Comparison of ENCODE assay signal across 11 cellular contexts in the genomic region with DNA sequence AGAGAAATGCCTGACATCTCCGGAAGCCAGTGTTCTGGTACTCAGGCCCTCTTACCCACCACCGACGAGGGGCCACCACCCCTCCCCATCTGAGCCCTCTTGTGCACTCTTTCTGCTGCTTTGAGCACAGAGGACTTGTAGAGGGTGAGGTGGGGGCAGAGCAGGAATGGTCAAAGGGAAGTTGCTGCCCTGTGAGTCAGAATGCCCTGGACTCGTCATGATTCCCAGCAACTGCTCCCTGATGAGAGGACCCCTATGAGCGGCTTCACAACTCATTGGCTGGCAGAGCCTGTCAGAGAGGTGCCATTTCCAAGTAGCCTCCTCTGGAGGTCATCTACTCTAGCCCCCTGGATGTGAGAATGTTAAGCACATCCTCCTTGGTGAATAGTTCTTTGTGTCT. TPM values are rescaled to one million over a fixed set of nuclear protein-coding genes. Genes with fewer than 3 reads are reported as not detected.
DNase-seq lines count a peak whose midpoint lies in the region; ATAC-seq and TF ChIP-seq lines count a peak whose summit lies in the region.
"Had no signal": no experiment of that assay in that cellular context is flagged by ENCODE, and none has a peak within 500 bp of the region (broad histone marks: within the 10 kb centered on the region; RNA-seq: fewer than 3 reads in every experiment).

No MANE protein-coding gene starts in this region.

- TF ChIP-seq EP300 in upper lobe of left lung (IDR thresholded peaks at IDR 0.05) = peak in 1 of 4 donors; percentile 52

- peak; percentile 14 to 43 (median 26) for ATAC-seq in right lobe of liver
- peak in 1 of 2 donors; percentile 39 for ATAC-seq in upper lobe of left lung (ENCODE audit: low FRiP score in 2 of 2)
- ATAC-seq: A549 had no signal

- H3K4me3 ChIP-seq in right lobe of liver = peak overlapping the region; percentile 14 to 27 (median 20)
- peak overlapping the region in 3 of 4 donors; percentile 36 to 52 (median 47) for H3K4me3 ChIP-seq in upper lobe of left lung
- H3K4me3 ChIP-seq: A549, prostate gland had no signal

- TF ChIP-seq POLR2A in right lobe of liver (IDR thresholded peaks at IDR 0.05) (no peak), upper lobe of left lung (IDR thresholded peaks at IDR 0.05) (peak in 1 of 4 donors; percentile 10)

- H3K27me3 ChIP-seq in right lobe of liver (no peaks in the 10 kb centered on the region), upper lobe of left lung (no peaks in the 10 kb centered on the region)

- peak overlapping the region in 1 of 3 donors; percentile 51 for H3K27ac ChIP-seq in right lobe of liver
- peak overlapping the region; percentile 72 to 86 (median 80) for H3K27ac ChIP-seq in upper lobe of left lung
- H3K27ac ChIP-seq: A549, prostate gland had no signal

- H3K9me3 Mint-ChIP-seq in activated CD4-positive, alpha-beta T cell treated with anti-CD3 and anti-CD28 coated beads, Interleukin-2, amount 10 ng/mL, durations not matched to agents 7 days and 5 days = no peaks in the 10 kb centered on the region
- H3K9me3 Mint-ChIP-seq in chondrocyte (ENCODE audit: low read depth) = no peaks in the 10 kb centered on the region

- H3K27ac Mint-ChIP-seq in activated CD4-positive, alpha-beta T cell treated with anti-CD3 and anti-CD28 coated beads, Interleukin-2, amount 10 ng/mL, durations not matched to agents 7 days and 5 days = peak overlapping the region; percentile 27
- peak overlapping the region; percentile 27 for H3K27ac Mint-ChIP-seq in chondrocyte (ENCODE audit: unreplicated experiment)

- H3K4me1 ChIP-seq in right lobe of liver (no peaks in the 10 kb centered on the region), upper lobe of left lung (peaks cover 13 to 35% (median 21%) of the 10 kb centered on the region in 4 donors)
- H3K4me1 ChIP-seq: A549, prostate gland had no signal

- 100% methylated on average over 1 of the region's 5 CpGs for WGBS in right lobe of liver (ENCODE audit: insufficient coverage, low coverage, low lambda C conversion rate, missing lambda C conversion rate)
- WGBS in upper lobe of left lung, 2 donors = 37 to 68% methylated on average over 3 to 5 of the region's 5 CpGs

- POLR2A ChIA-PET in activated CD4-positive, alpha-beta T cell treated with anti-CD3 and anti-CD28 coated beads, Interleukin-2, amount 10 ng/mL, durations not matched to agents 7 days and 5 days (lab: Charles Lee) = no interaction called here

- H3K36me3 Mint-ChIP-seq in activated CD4-positive, alpha-beta T cell treated with anti-CD3 and anti-CD28 coated beads, Interleukin-2, amount 10 ng/mL, durations not matched to agents 7 days and 5 days (ENCODE audit: low read depth) = no peaks in the 10 kb centered on the region
- no peaks in the 10 kb centered on the region for H3K36me3 Mint-ChIP-seq in chondrocyte (ENCODE audit: low read depth)

- no peaks in the 10 kb centered on the region for H3K27me3 Mint-ChIP-seq in activated CD4-positive, alpha-beta T cell treated with anti-CD3 and anti-CD28 coated beads, Interleukin-2, amount 10 ng/mL, durations not matched to agents 7 days and 5 days
- no peaks in the 10 kb centered on the region for H3K27me3 Mint-ChIP-seq in chondrocyte (ENCODE audit: low read depth)

- H3K36me3 ChIP-seq in right lobe of liver = no peaks in the 10 kb centered on the region
- H3K36me3 ChIP-seq in upper lobe of left lung = peaks cover 0 to 9% (median 0%) of the 10 kb centered on the region in 4 donors
- H3K36me3 ChIP-seq: prostate gland had no signal

- peaks cover 44% of the 10 kb centered on the region for H3K4me1 Mint-ChIP-seq in activated CD4-positive, alpha-beta T cell treated with anti-CD3 and anti-CD28 coated beads, Interleukin-2, amount 10 ng/mL, durations not matched to agents 7 days and 5 days
- H3K4me1 Mint-ChIP-seq in chondrocyte (ENCODE audit: low read depth) = peaks cover 48% of the 10 kb centered on the region

- TF ChIP-seq CTCF in chondrocyte (IDR thresholded peaks at IDR 0.05) = no peak
- no peak for TF ChIP-seq CTCF in right lobe of liver (IDR thresholded peaks at IDR 0.05)
- peak in 1 of 6 experiments; percentile 20 for TF ChIP-seq CTCF in upper lobe of left lung (IDR thresholded peaks at IDR 0.05)

- DNase-seq in activated CD4-positive, alpha-beta T cell treated with anti-CD3 and anti-CD28 coated beads, Interleukin-2, amount 10 ng/mL, durations not matched to agents 7 days and 5 days = no peak
- no peak for DNase-seq in activated CD4-positive, alpha-beta T cell treated with anti-CD3 and anti-CD28 coated beads, Interleukin-2, amount 50 U/mL, for 4 hours
- no peak for DNase-seq in chondrocyte (ENCODE audit: low spot score)
- no peak for DNase-seq in right lobe of liver
- no peak for DNase-seq in upper lobe of left lung
- DNase-seq in SKM-1 (lab: John Stamatoyannopoulos, UW; ENCODE audit: unreplicated experiment) = no peak
- DNase-seq in effector CD8-positive, alpha-beta T cell (lab: John Stamatoyannopoulos, UW) = no peak
- no peak for DNase-seq in T1000 (lab: John Stamatoyannopoulos, UW)

- intact Hi-C loops in right lobe of liver (cut with DNase I) = no loop called here

- no peak overlapping the region for H3K4me3 Mint-ChIP-seq in activated CD4-positive, alpha-beta T cell treated with anti-CD3 and anti-CD28 coated beads, Interleukin-2, amount 10 ng/mL, durations not matched to agents 7 days and 5 days
- H3K4me3 Mint-ChIP-seq in chondrocyte (ENCODE audit: unreplicated experiment) = no peak overlapping the region

- H3K9me3 ChIP-seq in right lobe of liver (no peaks in the 10 kb centered on the region), upper lobe of left lung (no peaks in the 10 kb centered on the region)
- H3K9me3 ChIP-seq: A549, prostate gland had no signal

- CTCF ChIA-PET in activated CD4-positive, alpha-beta T cell treated with anti-CD3 and anti-CD28 coated beads, Interleukin-2, amount 10 ng/mL, durations not matched to agents 7 days and 5 days (lab: Charles Lee) = interaction anchor here (1.0 to 2.1 kb wide), 5 partner anchors 12 to 71 kb away, joined by 3 to 9 read pairs (median 4); a partner anchor contains a TSS

RNA-seq across cellular contexts. Expression of a gene that starts 0.8 kb away (rescaled TPM):
- under 1 TPM; 0.45 to 0.73 TPM for total RNA-seq in activated CD4-positive, alpha-beta T cell treated with anti-CD3 and anti-CD28 coated beads, Interleukin-2, amount 10 ng/mL, durations not matched to agents 7 days and 5 days
- total RNA-seq in chondrocyte = 0.62 TPM in 1 of 3 replicates, not detected in the others
- total RNA-seq in right lobe of liver = 1 to 10 TPM; 1.2 to 5.1 (median 2.3) TPM
- total RNA-seq in upper lobe of left lung = 10 to 100 TPM in 5 of 6 donors, 1 to 10 TPM in 1; 8.4 to 62.5 (median 24.1) TPM

RNA-seq across cellular contexts. Expression of a gene that starts 9.1 kb away (rescaled TPM):
- total RNA-seq in activated CD4-positive, alpha-beta T cell treated with anti-CD3 and anti-CD28 coated beads, Interleukin-2, amount 10 ng/mL, durations not matched to agents 7 days and 5 days = 1 to 10 TPM; 1.1 to 1.2 TPM
- total RNA-seq in chondrocyte (not detected in 3 replicates), right lobe of liver (not detected), upper lobe of left lung (not detected)
- total RNA-seq: cerebellum, prostate gland had no signal

RNA-seq across cellular contexts. Expression of a gene that starts 20.9 kb away (rescaled TPM):
- total RNA-seq in activated CD4-positive, alpha-beta T cell treated with anti-CD3 and anti-CD28 coated beads, Interleukin-2, amount 10 ng/mL, durations not matched to agents 7 days and 5 days = 100 to 1,000 TPM; 175 TPM
- 26.6 to 59.2 TPM (median 58.4 TPM) in 3 replicates for total RNA-seq in chondrocyte
- total RNA-seq in right lobe of liver = 10 to 100 TPM in 2 of 6 experiments, 1 to 10 TPM in 4; 4.9 to 11.3 (median 7.0) TPM
- total RNA-seq in upper lobe of left lung = 100 to 1,000 TPM in 5 of 6 donors, 10 to 100 TPM in 1; 70.3 to 141 (median 107) TPM

RNA-seq across cellular contexts. Expression of a gene that starts 22.4 kb away (rescaled TPM):
- total RNA-seq in activated CD4-positive, alpha-beta T cell treated with anti-CD3 and anti-CD28 coated beads, Interleukin-2, amount 10 ng/mL, durations not matched to agents 7 days and 5 days = 1 to 10 TPM; 4.5 to 6.8 TPM
- total RNA-seq in chondrocyte = 17.4 to 27.0 TPM (median 25.6 TPM) in 3 replicates
- 1 to 10 TPM in 2 of 6 experiments, under 1 TPM in 4; 0.37 to 2.9 (median 0.75) TPM for total RNA-seq in right lobe of liver
- total RNA-seq in upper lobe of left lung = 10 to 100 TPM in 1 of 6 donors, 1 to 10 TPM in 5; 1.0 to 11.6 (median 6.3) TPM

RNA-seq across cellular contexts. Expression of a gene that starts 57.8 kb away (rescaled TPM):
- 1 to 10 TPM; 5.5 to 7.2 TPM for total RNA-seq in activated CD4-positive, alpha-beta T cell treated with anti-CD3 and anti-CD28 coated beads, Interleukin-2, amount 10 ng/mL, durations not matched to agents 7 days and 5 days
- total RNA-seq in chondrocyte (2.7 to 3.7 TPM (median 3.7 TPM) in 3 replicates), right lobe of liver (1 to 10 TPM; 1.5 to 4.0 (median 2.6) TPM), upper lobe of left lung (1 to 10 TPM in 5 of 6 donors, not detected in 1; 2.9 to 6.3 (median 4.8) TPM)
